In genomic region chr19:3725121-3725520, GRCh38 we compare ENCODE assay signal across 2 cellular contexts.
TF ChIP-seq lines count a peak whose summit lies in the region.

No MANE protein-coding gene starts in this region.

TF ChIP-seq in HEK293, 187 proteins besides CTCF, POLR2A, EP300 and RAD21:
- TF ChIP-seq ZNF768 (tag by site-specific recombination; IDR thresholded peaks at IDR 0.05) (0 out of 2 replicates have a peak, but pooled peaks have one; percentile 41), ZNF302 (tag by site-specific recombination; IDR thresholded peaks at IDR 0.05; ENCODE audit: low read depth) (no peak)
TF ChIP-seq in HEK293: peak in this region for 1.

TF ChIP-seq in K562, 482 proteins besides CTCF, POLR2A, EP300 and RAD21:
- TF ChIP-seq KLF16 (IDR thresholded peaks at IDR 0.05) (no peak), NFIC (IDR thresholded peaks at IDR 0.05) (peak; percentile 79), NCOA2 (IDR thresholded peaks at IDR 0.05; ENCODE audit: partially characterized antibody in 2 of 2) (no peak), ZFP36 (IDR thresholded peaks at IDR 0.05; ENCODE audit: low read depth, low read length, partially characterized antibody) (peak; percentile 29)
